In the genomic region with DNA sequence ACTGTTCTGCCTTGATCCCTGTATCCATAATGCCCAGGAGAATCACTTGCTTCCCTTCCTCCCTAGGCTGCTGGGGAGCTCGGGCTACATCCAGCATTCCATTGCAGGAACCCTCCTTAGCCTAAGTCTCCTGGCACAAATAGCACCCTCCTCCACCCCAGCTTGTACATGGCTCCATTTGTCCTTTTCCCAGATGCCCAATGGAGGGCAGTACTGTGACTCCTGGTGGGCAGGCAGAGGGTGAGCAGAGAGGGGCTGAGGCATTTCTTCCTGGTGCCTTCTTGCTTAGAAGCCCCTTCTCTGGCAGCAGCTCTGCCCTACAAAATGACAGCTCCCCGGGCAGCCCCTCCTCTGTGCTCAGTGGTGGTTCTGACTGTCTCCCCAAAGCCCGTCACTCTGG, we compare ENCODE assay signal across 1 cellular context.
TF ChIP-seq lines count a peak whose summit lies in the region.

No MANE protein-coding gene starts in this region.

TF ChIP-seq in WTC11, 78 proteins besides CTCF, POLR2A, EP300 and RAD21 (continued from another document):
- TF ChIP-seq, protein P1, sequence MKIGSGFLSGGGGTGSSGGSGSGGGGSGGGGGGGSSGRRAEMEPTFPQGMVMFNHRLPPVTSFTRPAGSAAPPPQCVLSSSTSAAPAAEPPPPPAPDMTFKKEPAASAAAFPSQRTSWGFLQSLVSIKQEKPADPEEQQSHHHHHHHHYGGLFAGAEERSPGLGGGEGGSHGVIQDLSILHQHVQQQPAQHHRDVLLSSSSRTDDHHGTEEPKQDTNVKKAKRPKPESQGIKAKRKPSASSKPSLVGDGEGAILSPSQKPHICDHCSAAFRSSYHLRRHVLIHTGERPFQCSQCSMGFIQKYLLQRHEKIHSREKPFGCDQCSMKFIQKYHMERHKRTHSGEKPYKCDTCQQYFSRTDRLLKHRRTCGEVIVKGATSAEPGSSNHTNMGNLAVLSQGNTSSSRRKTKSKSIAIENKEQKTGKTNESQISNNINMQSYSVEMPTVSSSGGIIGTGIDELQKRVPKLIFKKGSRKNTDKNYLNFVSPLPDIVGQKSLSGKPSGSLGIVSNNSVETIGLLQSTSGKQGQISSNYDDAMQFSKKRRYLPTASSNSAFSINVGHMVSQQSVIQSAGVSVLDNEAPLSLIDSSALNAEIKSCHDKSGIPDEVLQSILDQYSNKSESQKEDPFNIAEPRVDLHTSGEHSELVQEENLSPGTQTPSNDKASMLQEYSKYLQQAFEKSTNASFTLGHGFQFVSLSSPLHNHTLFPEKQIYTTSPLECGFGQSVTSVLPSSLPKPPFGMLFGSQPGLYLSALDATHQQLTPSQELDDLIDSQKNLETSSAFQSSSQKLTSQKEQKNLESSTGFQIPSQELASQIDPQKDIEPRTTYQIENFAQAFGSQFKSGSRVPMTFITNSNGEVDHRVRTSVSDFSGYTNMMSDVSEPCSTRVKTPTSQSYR (CRISPR knock-in tag; IDR thresholded peaks at IDR 0.05): no peak
- no peak for TF ChIP-seq FOXK1 (CRISPR knock-in tag; IDR thresholded peaks at IDR 0.05)
- TF ChIP-seq ZNF263 (CRISPR knock-in tag; IDR thresholded peaks at IDR 0.05; ENCODE audit: low read depth): no peak
